1 cellular context compared by ENCODE assay signal in the genomic region with DNA sequence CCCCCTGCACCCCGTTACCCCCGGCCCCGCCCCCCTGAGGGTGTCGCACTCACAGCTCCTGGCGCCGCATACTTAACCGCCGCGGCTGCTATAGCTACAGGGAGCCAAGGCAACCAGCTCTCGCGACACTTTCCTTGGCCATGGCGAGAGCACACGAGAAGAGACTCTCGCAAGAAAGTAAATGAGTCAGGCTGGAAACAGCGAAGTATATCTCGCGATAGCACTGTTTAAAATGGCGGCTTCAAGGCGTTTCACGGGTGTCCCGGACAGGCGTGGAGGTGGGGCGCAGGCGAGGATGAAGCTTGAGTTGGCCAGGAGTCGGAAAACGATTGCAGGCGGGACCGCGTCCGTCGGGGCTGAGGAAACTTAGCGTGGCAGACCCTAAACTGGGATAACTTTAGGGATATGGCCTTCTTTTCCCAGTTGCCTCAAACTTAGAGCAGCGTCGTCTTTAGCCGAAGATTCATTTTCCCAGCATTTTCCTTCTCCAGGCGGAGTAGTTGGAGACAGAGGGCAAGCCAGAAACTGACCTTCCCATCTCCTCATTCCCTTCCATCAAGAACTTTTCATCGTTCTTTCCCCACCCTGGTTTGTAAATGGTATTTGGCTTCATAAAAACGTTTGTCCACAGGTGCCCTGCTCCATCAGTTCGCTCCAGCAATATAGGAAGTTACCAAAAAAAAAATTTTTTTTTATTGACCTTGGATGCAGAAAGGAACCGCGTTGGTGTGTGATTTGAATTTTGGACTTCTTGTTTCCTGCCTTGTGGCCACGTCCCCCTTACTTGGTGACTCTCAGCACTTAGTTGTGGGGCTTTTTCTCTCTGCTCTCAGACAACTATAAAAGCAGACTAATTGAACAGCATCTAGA.
TF ChIP-seq lines count a peak whose summit lies in the region.

No MANE protein-coding gene starts in this region.

TF ChIP-seq in K562, 482 proteins besides CTCF, POLR2A, EP300 and RAD21 (continued from another document and continues in another):
- TF ChIP-seq, protein P1, sequence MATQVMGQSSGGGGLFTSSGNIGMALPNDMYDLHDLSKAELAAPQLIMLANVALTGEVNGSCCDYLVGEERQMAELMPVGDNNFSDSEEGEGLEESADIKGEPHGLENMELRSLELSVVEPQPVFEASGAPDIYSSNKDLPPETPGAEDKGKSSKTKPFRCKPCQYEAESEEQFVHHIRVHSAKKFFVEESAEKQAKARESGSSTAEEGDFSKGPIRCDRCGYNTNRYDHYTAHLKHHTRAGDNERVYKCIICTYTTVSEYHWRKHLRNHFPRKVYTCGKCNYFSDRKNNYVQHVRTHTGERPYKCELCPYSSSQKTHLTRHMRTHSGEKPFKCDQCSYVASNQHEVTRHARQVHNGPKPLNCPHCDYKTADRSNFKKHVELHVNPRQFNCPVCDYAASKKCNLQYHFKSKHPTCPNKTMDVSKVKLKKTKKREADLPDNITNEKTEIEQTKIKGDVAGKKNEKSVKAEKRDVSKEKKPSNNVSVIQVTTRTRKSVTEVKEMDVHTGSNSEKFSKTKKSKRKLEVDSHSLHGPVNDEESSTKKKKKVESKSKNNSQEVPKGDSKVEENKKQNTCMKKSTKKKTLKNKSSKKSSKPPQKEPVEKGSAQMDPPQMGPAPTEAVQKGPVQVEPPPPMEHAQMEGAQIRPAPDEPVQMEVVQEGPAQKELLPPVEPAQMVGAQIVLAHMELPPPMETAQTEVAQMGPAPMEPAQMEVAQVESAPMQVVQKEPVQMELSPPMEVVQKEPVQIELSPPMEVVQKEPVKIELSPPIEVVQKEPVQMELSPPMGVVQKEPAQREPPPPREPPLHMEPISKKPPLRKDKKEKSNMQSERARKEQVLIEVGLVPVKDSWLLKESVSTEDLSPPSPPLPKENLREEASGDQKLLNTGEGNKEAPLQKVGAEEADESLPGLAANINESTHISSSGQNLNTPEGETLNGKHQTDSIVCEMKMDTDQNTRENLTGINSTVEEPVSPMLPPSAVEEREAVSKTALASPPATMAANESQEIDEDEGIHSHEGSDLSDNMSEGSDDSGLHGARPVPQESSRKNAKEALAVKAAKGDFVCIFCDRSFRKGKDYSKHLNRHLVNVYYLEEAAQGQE (CRISPR knock-in tag; IDR thresholded peaks at IDR 0.05; ENCODE audit: low read depth), result no peak
- TF ChIP-seq, protein P2, sequence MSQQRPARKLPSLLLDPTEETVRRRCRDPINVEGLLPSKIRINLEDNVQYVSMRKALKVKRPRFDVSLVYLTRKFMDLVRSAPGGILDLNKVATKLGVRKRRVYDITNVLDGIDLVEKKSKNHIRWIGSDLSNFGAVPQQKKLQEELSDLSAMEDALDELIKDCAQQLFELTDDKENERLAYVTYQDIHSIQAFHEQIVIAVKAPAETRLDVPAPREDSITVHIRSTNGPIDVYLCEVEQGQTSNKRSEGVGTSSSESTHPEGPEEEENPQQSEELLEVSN (IDR thresholded peaks at IDR 0.05; ENCODE audit: borderline replicate concordance in 1 of 2, extremely low read depth in 1 of 2, insufficient read depth in 1 of 2, insufficient read length in 1 of 2, low read depth in 1 of 2, low read length in 1 of 2, poor library complexity in 1 of 2, severe bottlenecking in 1 of 2), result peak; percentile 82 to 83
- TF ChIP-seq, protein P3, sequence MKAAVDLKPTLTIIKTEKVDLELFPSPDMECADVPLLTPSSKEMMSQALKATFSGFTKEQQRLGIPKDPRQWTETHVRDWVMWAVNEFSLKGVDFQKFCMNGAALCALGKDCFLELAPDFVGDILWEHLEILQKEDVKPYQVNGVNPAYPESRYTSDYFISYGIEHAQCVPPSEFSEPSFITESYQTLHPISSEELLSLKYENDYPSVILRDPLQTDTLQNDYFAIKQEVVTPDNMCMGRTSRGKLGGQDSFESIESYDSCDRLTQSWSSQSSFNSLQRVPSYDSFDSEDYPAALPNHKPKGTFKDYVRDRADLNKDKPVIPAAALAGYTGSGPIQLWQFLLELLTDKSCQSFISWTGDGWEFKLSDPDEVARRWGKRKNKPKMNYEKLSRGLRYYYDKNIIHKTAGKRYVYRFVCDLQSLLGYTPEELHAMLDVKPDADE (conservative IDR thresholded peaks at IDR 0.05; ENCODE audit: control insufficient read depth, low read depth, low read length), result no peak
- no peak for TF ChIP-seq ZNF79 (CRISPR knock-in tag; IDR thresholded peaks at IDR 0.05; ENCODE audit: low read depth)
- TF ChIP-seq CBX2 (IDR thresholded peaks at IDR 0.05; ENCODE audit: insufficient read depth, low read length, poor library complexity, severe bottlenecking), result no peak
- TF ChIP-seq PHTF2 (CRISPR knock-in tag; IDR thresholded peaks at IDR 0.05), result no peak
- TF ChIP-seq, protein P4, sequence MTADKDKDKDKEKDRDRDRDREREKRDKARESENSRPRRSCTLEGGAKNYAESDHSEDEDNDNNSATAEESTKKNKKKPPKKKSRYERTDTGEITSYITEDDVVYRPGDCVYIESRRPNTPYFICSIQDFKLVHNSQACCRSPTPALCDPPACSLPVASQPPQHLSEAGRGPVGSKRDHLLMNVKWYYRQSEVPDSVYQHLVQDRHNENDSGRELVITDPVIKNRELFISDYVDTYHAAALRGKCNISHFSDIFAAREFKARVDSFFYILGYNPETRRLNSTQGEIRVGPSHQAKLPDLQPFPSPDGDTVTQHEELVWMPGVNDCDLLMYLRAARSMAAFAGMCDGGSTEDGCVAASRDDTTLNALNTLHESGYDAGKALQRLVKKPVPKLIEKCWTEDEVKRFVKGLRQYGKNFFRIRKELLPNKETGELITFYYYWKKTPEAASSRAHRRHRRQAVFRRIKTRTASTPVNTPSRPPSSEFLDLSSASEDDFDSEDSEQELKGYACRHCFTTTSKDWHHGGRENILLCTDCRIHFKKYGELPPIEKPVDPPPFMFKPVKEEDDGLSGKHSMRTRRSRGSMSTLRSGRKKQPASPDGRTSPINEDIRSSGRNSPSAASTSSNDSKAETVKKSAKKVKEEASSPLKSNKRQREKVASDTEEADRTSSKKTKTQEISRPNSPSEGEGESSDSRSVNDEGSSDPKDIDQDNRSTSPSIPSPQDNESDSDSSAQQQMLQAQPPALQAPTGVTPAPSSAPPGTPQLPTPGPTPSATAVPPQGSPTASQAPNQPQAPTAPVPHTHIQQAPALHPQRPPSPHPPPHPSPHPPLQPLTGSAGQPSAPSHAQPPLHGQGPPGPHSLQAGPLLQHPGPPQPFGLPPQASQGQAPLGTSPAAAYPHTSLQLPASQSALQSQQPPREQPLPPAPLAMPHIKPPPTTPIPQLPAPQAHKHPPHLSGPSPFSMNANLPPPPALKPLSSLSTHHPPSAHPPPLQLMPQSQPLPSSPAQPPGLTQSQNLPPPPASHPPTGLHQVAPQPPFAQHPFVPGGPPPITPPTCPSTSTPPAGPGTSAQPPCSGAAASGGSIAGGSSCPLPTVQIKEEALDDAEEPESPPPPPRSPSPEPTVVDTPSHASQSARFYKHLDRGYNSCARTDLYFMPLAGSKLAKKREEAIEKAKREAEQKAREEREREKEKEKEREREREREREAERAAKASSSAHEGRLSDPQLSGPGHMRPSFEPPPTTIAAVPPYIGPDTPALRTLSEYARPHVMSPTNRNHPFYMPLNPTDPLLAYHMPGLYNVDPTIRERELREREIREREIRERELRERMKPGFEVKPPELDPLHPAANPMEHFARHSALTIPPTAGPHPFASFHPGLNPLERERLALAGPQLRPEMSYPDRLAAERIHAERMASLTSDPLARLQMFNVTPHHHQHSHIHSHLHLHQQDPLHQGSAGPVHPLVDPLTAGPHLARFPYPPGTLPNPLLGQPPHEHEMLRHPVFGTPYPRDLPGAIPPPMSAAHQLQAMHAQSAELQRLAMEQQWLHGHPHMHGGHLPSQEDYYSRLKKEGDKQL (CRISPR knock-in tag; IDR thresholded peaks at IDR 0.05; ENCODE audit: borderline replicate concordance), result no peak
- TF ChIP-seq, protein P5, sequence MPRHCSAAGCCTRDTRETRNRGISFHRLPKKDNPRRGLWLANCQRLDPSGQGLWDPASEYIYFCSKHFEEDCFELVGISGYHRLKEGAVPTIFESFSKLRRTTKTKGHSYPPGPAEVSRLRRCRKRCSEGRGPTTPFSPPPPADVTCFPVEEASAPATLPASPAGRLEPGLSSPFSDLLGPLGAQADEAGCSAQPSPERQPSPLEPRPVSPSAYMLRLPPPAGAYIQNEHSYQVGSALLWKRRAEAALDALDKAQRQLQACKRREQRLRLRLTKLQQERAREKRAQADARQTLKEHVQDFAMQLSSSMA (CRISPR knock-in tag; IDR thresholded peaks at IDR 0.05), result no peak
- no peak; the same call in 1 of the 2 replicates for TF ChIP-seq GABPB1 (CRISPR knock-in tag; IDR thresholded peaks at IDR 0.05)
- peak; percentile 94 for TF ChIP-seq RBFOX2 (IDR thresholded peaks at IDR 0.05; ENCODE audit: low read depth, low read length)
- no peak for TF ChIP-seq HLTF (IDR thresholded peaks at IDR 0.05)
- TF ChIP-seq KDM1A (IDR thresholded peaks at IDR 0.05), result no peak
- TF ChIP-seq ARNT (IDR thresholded peaks at IDR 0.05), result peak; percentile 50 to 65; a peak in 1 of 4 replicates
- TF ChIP-seq NRF1 (conservative IDR thresholded peaks at IDR 0.05 in 1 of 2, IDR thresholded peaks at IDR 0.05 in 1 of 2), result peak; percentile 64 to 70
- TF ChIP-seq SRF (CRISPR knock-in tag; IDR thresholded peaks at IDR 0.05), result peak in 1 of 2 experiments; percentile 48; a peak in 1 of 4 replicates
- no peak for TF ChIP-seq SMAD3 (CRISPR knock-in tag; conservative IDR thresholded peaks at IDR 0.05)
- TF ChIP-seq, protein P6, sequence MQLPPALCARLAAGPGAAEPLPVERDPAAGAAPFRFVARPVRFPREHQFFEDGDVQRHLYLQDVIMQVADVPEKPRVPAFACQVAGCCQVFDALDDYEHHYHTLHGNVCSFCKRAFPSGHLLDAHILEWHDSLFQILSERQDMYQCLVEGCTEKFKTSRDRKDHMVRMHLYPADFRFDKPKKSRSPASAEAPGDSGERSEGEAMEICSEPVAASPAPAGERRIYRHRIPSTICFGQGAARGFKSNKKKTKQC (CRISPR knock-in tag; IDR thresholded peaks at IDR 0.05), result peak; percentile 79
- TF ChIP-seq GABPA (tag; conservative IDR thresholded peaks at IDR 0.05; ENCODE audit: low read depth), result 0 out of 2 replicates have a peak, but pooled peaks have one; percentile 16
- TF ChIP-seq, protein P7, sequence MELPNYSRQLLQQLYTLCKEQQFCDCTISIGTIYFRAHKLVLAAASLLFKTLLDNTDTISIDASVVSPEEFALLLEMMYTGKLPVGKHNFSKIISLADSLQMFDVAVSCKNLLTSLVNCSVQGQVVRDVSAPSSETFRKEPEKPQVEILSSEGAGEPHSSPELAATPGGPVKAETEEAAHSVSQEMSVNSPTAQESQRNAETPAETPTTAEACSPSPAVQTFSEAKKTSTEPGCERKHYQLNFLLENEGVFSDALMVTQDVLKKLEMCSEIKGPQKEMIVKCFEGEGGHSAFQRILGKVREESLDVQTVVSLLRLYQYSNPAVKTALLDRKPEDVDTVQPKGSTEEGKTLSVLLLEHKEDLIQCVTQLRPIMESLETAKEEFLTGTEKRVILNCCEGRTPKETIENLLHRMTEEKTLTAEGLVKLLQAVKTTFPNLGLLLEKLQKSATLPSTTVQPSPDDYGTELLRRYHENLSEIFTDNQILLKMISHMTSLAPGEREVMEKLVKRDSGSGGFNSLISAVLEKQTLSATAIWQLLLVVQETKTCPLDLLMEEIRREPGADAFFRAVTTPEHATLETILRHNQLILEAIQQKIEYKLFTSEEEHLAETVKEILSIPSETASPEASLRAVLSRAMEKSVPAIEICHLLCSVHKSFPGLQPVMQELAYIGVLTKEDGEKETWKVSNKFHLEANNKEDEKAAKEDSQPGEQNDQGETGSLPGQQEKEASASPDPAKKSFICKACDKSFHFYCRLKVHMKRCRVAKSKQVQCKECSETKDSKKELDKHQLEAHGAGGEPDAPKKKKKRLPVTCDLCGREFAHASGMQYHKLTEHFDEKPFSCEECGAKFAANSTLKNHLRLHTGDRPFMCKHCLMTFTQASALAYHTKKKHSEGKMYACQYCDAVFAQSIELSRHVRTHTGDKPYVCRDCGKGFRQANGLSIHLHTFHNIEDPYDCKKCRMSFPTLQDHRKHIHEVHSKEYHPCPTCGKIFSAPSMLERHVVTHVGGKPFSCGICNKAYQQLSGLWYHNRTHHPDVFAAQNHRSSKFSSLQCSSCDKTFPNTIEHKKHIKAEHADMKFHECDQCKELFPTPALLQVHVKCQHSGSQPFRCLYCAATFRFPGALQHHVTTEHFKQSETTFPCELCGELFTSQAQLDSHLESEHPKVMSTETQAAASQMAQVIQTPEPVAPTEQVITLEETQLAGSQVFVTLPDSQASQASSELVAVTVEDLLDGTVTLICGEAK (IDR thresholded peaks at IDR 0.05), result 0 out of 2 replicates have a peak, but pooled peaks have one; percentile 41
- TF ChIP-seq, protein P7 (CRISPR knock-in tag; IDR thresholded peaks at IDR 0.05), result no peak
- no peak for TF ChIP-seq CHD4 (IDR thresholded peaks at IDR 0.05; ENCODE audit: insufficient read depth, insufficient replicate concordance, low read depth, low read length, poor library complexity, severe bottlenecking)
- no peak for TF ChIP-seq PTTG1 (tag; IDR thresholded peaks at IDR 0.05; ENCODE audit: low read depth)
- peak; percentile 99 for TF ChIP-seq RFX1 (IDR thresholded peaks at IDR 0.05)
- TF ChIP-seq ATF1 (CRISPR knock-in tag; IDR thresholded peaks at IDR 0.05), result no peak
- TF ChIP-seq ATF1 (tag; IDR thresholded peaks at IDR 0.05), result no peak
- peak; percentile 49; the same call in 1 of the 2 replicates for TF ChIP-seq ZNF830 (CRISPR knock-in tag; IDR thresholded peaks at IDR 0.05)
- TF ChIP-seq TGIF2 (CRISPR knock-in tag; IDR thresholded peaks at IDR 0.05), result no peak
- TF ChIP-seq FOXK1 (CRISPR knock-in tag; IDR thresholded peaks at IDR 0.05; ENCODE audit: borderline replicate concordance), result no peak
- TF ChIP-seq SIRT6 (IDR thresholded peaks at IDR 0.05; ENCODE audit: low read depth, low read length), result no peak
- TF ChIP-seq ARID2 (IDR thresholded peaks at IDR 0.05), result no peak
